ENCODE assay signal across 28 cellular contexts in genomic region chr1:5649166-5649551, GRCh38.
"Had no signal": no experiment of that assay in that cellular context is flagged by ENCODE, and none has a peak within 500 bp of the region (broad histone marks: within the 10 kb centered on the region; RNA-seq: fewer than 3 reads in every experiment).

No MANE protein-coding gene starts in this region.

- H3K4me1 ChIP-seq: ascending aorta had no signal

- ATAC-seq: activated CD4-positive, alpha-beta T cell treated with anti-CD3 and anti-CD28 coated beads for 36 hours; activated CD8-positive, alpha-beta T cell treated with anti-CD3 and anti-CD28 coated beads, Interleukin-2, amount 10 ng/mL, durations not matched to agents 7 days and 5 days; activated naive CD4-positive, alpha-beta T cell treated with anti-CD3 and anti-CD28 coated beads, Interleukin-2, amount 50 U/mL, for 72 hours; activated naive CD8-positive, alpha-beta T cell treated with anti-CD3 and anti-CD28 coated beads, Interleukin-2, amount 50 U/mL, for 24 hours; activated T-cell treated with anti-CD3 and anti-CD28 coated beads, Interleukin-2, amount 50 U/mL, for 4 hours; body of pancreas; Panc1 had no signal

- DNase-seq: activated CD4-positive, alpha-beta T cell treated with anti-CD3 and anti-CD28 coated beads for 36 hours; activated CD4-positive, alpha-beta T cell treated with anti-CD3 and anti-CD28 coated beads, Interleukin-2, amount 50 U/mL, for 1 hour; activated CD8-positive, alpha-beta T cell treated with anti-CD3 and anti-CD28 coated beads, Interleukin-2, amount 10 ng/mL, durations not matched to agents 7 days and 5 days; activated effector memory CD4-positive, alpha-beta T cell treated with anti-CD3 and anti-CD28 coated beads, Interleukin-2, amount 50 U/mL, for 16 hours; activated naive CD4-positive, alpha-beta T cell treated with Interleukin-2 at 50 U/mL for 16 hours; activated naive CD8-positive, alpha-beta T cell treated with anti-CD3 and anti-CD28 coated beads, Interleukin-2, amount 50 U/mL, for 24 hours; activated T-cell treated with anti-CD3 and anti-CD28 coated beads, Interleukin-2, amount 50 U/mL, for 4 hours; amniotic stem cell; body of pancreas; central memory CD4-positive, alpha-beta T cell; MV-4-11; NCI-H1092 treated with DMSO at 0.1 percent for 48 hours; NCI-H1436; NCI-H1694 treated with DMSO at 0.1 percent for 48 hours; NCI-H510A; NCI-H526 treated with DMSO at 0.1 percent for 48 hours; NCI-H82; NK-92 treated with Interleukin-12 subunit alpha and Interleukin-12 subunit beta, amount 100 ng/mL, for 24 hours; OCI-M1; Right ventricle myocardium superior; SK-N-SH; T-helper 1 cell had no signal

- H3K4me3 Mint-ChIP-seq: activated CD4-positive, alpha-beta T cell treated with anti-CD3 and anti-CD28 coated beads for 36 hours; activated CD8-positive, alpha-beta T cell treated with anti-CD3 and anti-CD28 coated beads, Interleukin-2, amount 10 ng/mL, durations not matched to agents 7 days and 5 days; activated naive CD8-positive, alpha-beta T cell treated with anti-CD3 and anti-CD28 coated beads, Interleukin-2, amount 50 U/mL, for 24 hours; activated T-cell treated with anti-CD3 and anti-CD28 coated beads, Interleukin-2, amount 50 U/mL, for 4 hours had no signal

- H3K4me1 Mint-ChIP-seq: activated CD4-positive, alpha-beta T cell treated with anti-CD3 and anti-CD28 coated beads for 36 hours had no signal

- H3K27me3 ChIP-seq: ascending aorta, MG63 had no signal

- H3K4me3 ChIP-seq: ascending aorta, body of pancreas, MG63, SJCRH30 had no signal

- H3K36me3 ChIP-seq: ascending aorta, MG63, SJCRH30 had no signal

- H3K36me3 Mint-ChIP-seq: activated naive CD4-positive, alpha-beta T cell treated with anti-CD3 and anti-CD28 coated beads, Interleukin-2, amount 50 U/mL, for 72 hours had no signal

- H3K9me3 ChIP-seq: ascending aorta, body of pancreas, MG63, SJCRH30, SK-N-SH had no signal

- H3K27ac ChIP-seq: ascending aorta, body of pancreas, SJCRH30, VCaP had no signal

- H3K27ac Mint-ChIP-seq: activated CD4-positive, alpha-beta T cell treated with anti-CD3 and anti-CD28 coated beads for 36 hours; activated CD8-positive, alpha-beta T cell treated with anti-CD3 and anti-CD28 coated beads, Interleukin-2, amount 10 ng/mL, durations not matched to agents 7 days and 5 days; activated naive CD4-positive, alpha-beta T cell treated with anti-CD3 and anti-CD28 coated beads, Interleukin-2, amount 50 U/mL, for 72 hours; activated naive CD8-positive, alpha-beta T cell treated with anti-CD3 and anti-CD28 coated beads, Interleukin-2, amount 50 U/mL, for 24 hours had no signal
